27 cellular contexts compared by ENCODE assay signal in genomic region chr2:68800517-68800916, GRCh38.
DNase-seq lines count a peak whose midpoint lies in the region; ATAC-seq and TF ChIP-seq lines count a peak whose summit lies in the region.
"Had no signal": no experiment of that assay in that cellular context is flagged by ENCODE, and none has a peak within 500 bp of the region (broad histone marks: within the 10 kb centered on the region; RNA-seq: fewer than 3 reads in every experiment).

No MANE protein-coding gene starts in this region.

- no peak overlapping the region for H3K4me3 Mint-ChIP-seq in CD4-positive, CD25-positive, alpha-beta regulatory T cell
- H3K4me3 Mint-ChIP-seq in CD8-positive, alpha-beta T cell: no peak overlapping the region
- no peak overlapping the region for H3K4me3 Mint-ChIP-seq in activated CD8-positive, alpha-beta T cell treated with anti-CD3 and anti-CD28 coated beads, Interleukin-2, amount 10 ng/mL, durations not matched to agents 7 days and 5 days

- intact Hi-C loops in CD8-positive, alpha-beta T cell (cut with DNase I, micrococcal nuclease): no loop called here

- H3K79me1 ChIP-seq in mesendoderm (ENCODE audit: low read length): no peaks in the 10 kb centered on the region

- peaks cover 87% of the 10 kb centered on the region for H3K36me3 ChIP-seq in CD4-positive, CD25-positive, alpha-beta regulatory T cell (ENCODE audit: control insufficient read depth, insufficient read depth, low read length)
- H3K36me3 ChIP-seq in CD8-positive, alpha-beta T cell (ENCODE audit: insufficient read depth, low read length): peaks cover 63% of the 10 kb centered on the region
- no peaks in the 10 kb centered on the region for H3K36me3 ChIP-seq in mesendoderm (ENCODE audit: control insufficient read depth, insufficient read depth, low read length)
- H3K36me3 ChIP-seq: adrenal gland, prostate gland, sigmoid colon had no signal

- H3K9me3 Mint-ChIP-seq in CD4-positive, CD25-positive, alpha-beta regulatory T cell: peaks cover 0 to 5% (median 0%) of the 10 kb centered on the region in 7 donors
- peaks cover 3% of the 10 kb centered on the region for H3K9me3 Mint-ChIP-seq in CD8-positive, alpha-beta T cell
- no peaks in the 10 kb centered on the region for H3K9me3 Mint-ChIP-seq in activated CD8-positive, alpha-beta T cell treated with anti-CD3 and anti-CD28 coated beads, Interleukin-2, amount 10 ng/mL, durations not matched to agents 7 days and 5 days (ENCODE audit: insufficient read depth)

- no peak overlapping the region for H2BK15ac ChIP-seq in mesendoderm (replicated peaks; ENCODE audit: low read depth)

- H3K23ac ChIP-seq in mesendoderm (ENCODE audit: low read length): no peak overlapping the region

- peak overlapping the region; percentile 39 for H4K5ac ChIP-seq in mesendoderm (ENCODE audit: low read length)

- ATAC-seq in CD4-positive, CD25-positive, alpha-beta regulatory T cell (ENCODE audit: low read depth in 2 of 2): no peak
- ATAC-seq in CD8-positive, alpha-beta T cell: no peak
- no peak for ATAC-seq in activated CD8-positive, alpha-beta T cell treated with anti-CD3 and anti-CD28 coated beads, Interleukin-2, amount 10 ng/mL, durations not matched to agents 7 days and 5 days
- no peak for ATAC-seq in HG03196 (IDR thresholded peaks at IDR 0.05; ENCODE audit: unreplicated experiment)
- ATAC-seq: body of pancreas, heart left ventricle had no signal

- H2BK5ac ChIP-seq in mesendoderm (ENCODE audit: low read length): no peak overlapping the region

- H3K27ac Mint-ChIP-seq in CD4-positive, CD25-positive, alpha-beta regulatory T cell: peak overlapping the region; percentile 76 to 92 (median 89)
- peak overlapping the region; percentile 82 for H3K27ac Mint-ChIP-seq in CD8-positive, alpha-beta T cell
- peak overlapping the region; percentile 48 for H3K27ac Mint-ChIP-seq in activated CD8-positive, alpha-beta T cell treated with anti-CD3 and anti-CD28 coated beads, Interleukin-2, amount 10 ng/mL, durations not matched to agents 7 days and 5 days

- POLR2A ChIA-PET in CD8-positive, alpha-beta T cell (lab: Charles Lee): interaction anchor here (1.2 kb wide), 1 partner anchor 24 kb away, joined by 4 read pairs; no protein-coding TSS in a partner anchor
- POLR2A ChIA-PET in activated CD8-positive, alpha-beta T cell treated with anti-CD3 and anti-CD28 coated beads, Interleukin-2, amount 10 ng/mL, durations not matched to agents 7 days and 5 days (lab: Charles Lee): interaction anchor here (1.2 kb wide), 1 partner anchor 24 kb away, joined by 3 read pairs; no protein-coding TSS in a partner anchor

- no peaks in the 10 kb centered on the region for H3K79me2 ChIP-seq in mesendoderm (ENCODE audit: control insufficient read depth, insufficient read depth, low read length)

- no peak overlapping the region for H3K18ac ChIP-seq in mesendoderm (ENCODE audit: low read length)

- no peak overlapping the region for H3K4me2 ChIP-seq in mesendoderm (ENCODE audit: low read length)
- H3K4me2 ChIP-seq: PC-9 had no signal

- H3K9ac ChIP-seq in mesendoderm (ENCODE audit: low read length): no peak overlapping the region

- H3K56ac ChIP-seq in mesendoderm (ENCODE audit: low read length): no peak overlapping the region

- H3K36me3 Mint-ChIP-seq in CD4-positive, CD25-positive, alpha-beta regulatory T cell: peaks cover 46% of the 10 kb centered on the region
- H3K36me3 Mint-ChIP-seq in CD8-positive, alpha-beta T cell: peaks cover 56% of the 10 kb centered on the region
- H3K36me3 Mint-ChIP-seq in activated CD8-positive, alpha-beta T cell treated with anti-CD3 and anti-CD28 coated beads, Interleukin-2, amount 10 ng/mL, durations not matched to agents 7 days and 5 days (ENCODE audit: low read depth): peaks cover 64% of the 10 kb centered on the region

- peaks cover 18 to 64% (median 42%) of the 10 kb centered on the region in 4 donors for H3K4me1 Mint-ChIP-seq in CD4-positive, CD25-positive, alpha-beta regulatory T cell
- peaks cover 61% of the 10 kb centered on the region for H3K4me1 Mint-ChIP-seq in CD8-positive, alpha-beta T cell (ENCODE audit: low read depth)
- H3K4me1 Mint-ChIP-seq in activated CD8-positive, alpha-beta T cell treated with anti-CD3 and anti-CD28 coated beads, Interleukin-2, amount 10 ng/mL, durations not matched to agents 7 days and 5 days (ENCODE audit: low read depth): peaks cover 32% of the 10 kb centered on the region

- DNase-seq in CD4-positive, CD25-positive, alpha-beta regulatory T cell: no peak
- DNase-seq in CD8-positive, alpha-beta T cell: no peak
- DNase-seq in activated CD8-positive, alpha-beta T cell treated with anti-CD3 and anti-CD28 coated beads, Interleukin-2, amount 10 ng/mL, durations not matched to agents 7 days and 5 days: no peak
- DNase-seq in mesendoderm (no peak), NCI-H1092 treated with DMSO at 0.1 percent for 48 hours (lab: John Stamatoyannopoulos, UW) (no peak), COLO829 (ENCODE audit: low spot score) (no peak), KBM-7 (no peak)
- DNase-seq: activated effector memory CD4-positive, alpha-beta T cell treated with anti-CD3 and anti-CD28 coated beads, Interleukin-2, amount 50 U/mL, for 16 hours; adrenal gland; body of pancreas; effector CD8-positive, alpha-beta T cell; foreskin fibroblast; heart left ventricle; lower lobe of right lung; NCI-H1092; NCI-H187 treated with DMSO at 0.1 percent for 48 hours; NCI-H2171 treated with DMSO at 0.1 percent for 48 hours; NCI-H510A treated with DMSO at 0.1 percent for 48 hours; NK-92 treated with Interleukin-12 subunit alpha and Interleukin-12 subunit beta, amount 100 ng/mL, for 24 hours; PC-9; SHP77; sigmoid colon; stimulated activated CD4-positive, alpha-beta T cell treated with anti-CD3 and anti-CD28 coated beads, Interleukin-4, amount 100 ng/mL, for 4 hours; stimulated activated naive CD4-positive, alpha-beta T cell treated with Interleukin-2 at 50 U/mL for 16 hours; T1000 had no signal

- no peak overlapping the region for H3K4me3 ChIP-seq in CD4-positive, CD25-positive, alpha-beta regulatory T cell (ENCODE audit: low read depth, low read length)
- no peak overlapping the region for H3K4me3 ChIP-seq in CD8-positive, alpha-beta T cell (ENCODE audit: low read depth, low read length)
- H3K4me3 ChIP-seq in mesendoderm (ENCODE audit: low read length): no peak overlapping the region
- H3K4me3 ChIP-seq: adrenal gland, body of pancreas, heart left ventricle, lower lobe of right lung, PC-9, prostate gland, sigmoid colon had no signal

- no peak overlapping the region for H3K4ac ChIP-seq in mesendoderm (ENCODE audit: low read depth, low read length)

- in situ Hi-C loops in KBM-7 (cut with MboI; ENCODE audit: low pct_unique_long_range_greater_than_20kb, low sequenced_read_pairs): no loop called here

- peak overlapping the region; percentile 61 for H3K27ac ChIP-seq in CD4-positive, CD25-positive, alpha-beta regulatory T cell (ENCODE audit: insufficient read depth, low read length, poor library complexity, severe bottlenecking)
- no peak overlapping the region for H3K27ac ChIP-seq in CD8-positive, alpha-beta T cell (ENCODE audit: low read depth, low read length)
- H3K27ac ChIP-seq in mesendoderm (ENCODE audit: low read depth, low read length): no peak overlapping the region
- H3K27ac ChIP-seq: adrenal gland, body of pancreas, heart left ventricle, PC-9, sigmoid colon had no signal

- no CpG with 5 or more reads among the region's 2 CpGs for WGBS in mesendoderm (ENCODE audit: extremely low coverage, insufficient coverage, low lambda C conversion rate)

- no peak overlapping the region for H4K8ac ChIP-seq in mesendoderm (ENCODE audit: low read depth, low read length)

- H3K9me3 ChIP-seq in CD4-positive, CD25-positive, alpha-beta regulatory T cell (ENCODE audit: control insufficient read depth in 2 of 2, low read length in 2 of 2): no peaks in the 10 kb centered on the region
- H3K9me3 ChIP-seq in CD8-positive, alpha-beta T cell (ENCODE audit: low read length): no peaks in the 10 kb centered on the region
- H3K9me3 ChIP-seq: adrenal gland, body of pancreas, heart left ventricle, lower lobe of right lung, prostate gland, sigmoid colon had no signal

- no peaks in the 10 kb centered on the region for H3K27me3 Mint-ChIP-seq in CD4-positive, CD25-positive, alpha-beta regulatory T cell
- H3K27me3 Mint-ChIP-seq in CD8-positive, alpha-beta T cell (ENCODE audit: low read depth): no peaks in the 10 kb centered on the region
- H3K27me3 Mint-ChIP-seq in activated CD8-positive, alpha-beta T cell treated with anti-CD3 and anti-CD28 coated beads, Interleukin-2, amount 10 ng/mL, durations not matched to agents 7 days and 5 days (ENCODE audit: low read depth): no peaks in the 10 kb centered on the region

- H2AK5ac ChIP-seq in mesendoderm (ENCODE audit: low read length): no peak overlapping the region

- TF ChIP-seq CTCF in CD8-positive, alpha-beta T cell (IDR thresholded peaks at IDR 0.05): no peak

- H2BK120ac ChIP-seq in mesendoderm (ENCODE audit: low read depth, low read length): no peak overlapping the region

- CTCF ChIA-PET in CD8-positive, alpha-beta T cell (lab: Charles Lee): interaction anchor here (0.9 to 2.9 kb wide), 4 partner anchors 11 to 49 kb away, joined by 3 to 14 read pairs (median 3); no protein-coding TSS in a partner anchor
- CTCF ChIA-PET in activated CD8-positive, alpha-beta T cell treated with anti-CD3 and anti-CD28 coated beads, Interleukin-2, amount 10 ng/mL, durations not matched to agents 7 days and 5 days (lab: Charles Lee): interaction anchor here (2.0 kb wide), 1 partner anchor 49 kb away, joined by 8 read pairs; no protein-coding TSS in a partner anchor

- H3K27me3 ChIP-seq in CD4-positive, CD25-positive, alpha-beta regulatory T cell (ENCODE audit: control insufficient read depth, insufficient read depth, low read length): no peaks in the 10 kb centered on the region
- H3K27me3 ChIP-seq in CD8-positive, alpha-beta T cell (ENCODE audit: insufficient read depth, low read length): no peaks in the 10 kb centered on the region
- no peaks in the 10 kb centered on the region for H3K27me3 ChIP-seq in mesendoderm (ENCODE audit: insufficient read depth, low read length, poor library complexity)
- H3K27me3 ChIP-seq: adrenal gland, body of pancreas, heart left ventricle, sigmoid colon had no signal

- H3K4me1 ChIP-seq in CD4-positive, CD25-positive, alpha-beta regulatory T cell (ENCODE audit: control insufficient read depth, insufficient read depth, low read length, poor library complexity, severe bottlenecking): peaks cover 32% of the 10 kb centered on the region
- peaks cover 28% of the 10 kb centered on the region for H3K4me1 ChIP-seq in CD8-positive, alpha-beta T cell (ENCODE audit: insufficient read depth, low read length)
- no peaks in the 10 kb centered on the region for H3K4me1 ChIP-seq in mesendoderm (ENCODE audit: control insufficient read depth, low read depth, low read length)
- H3K4me1 ChIP-seq: body of pancreas, prostate gland, sigmoid colon had no signal
